9 cellular contexts compared by ENCODE assay signal in the genomic region with DNA sequence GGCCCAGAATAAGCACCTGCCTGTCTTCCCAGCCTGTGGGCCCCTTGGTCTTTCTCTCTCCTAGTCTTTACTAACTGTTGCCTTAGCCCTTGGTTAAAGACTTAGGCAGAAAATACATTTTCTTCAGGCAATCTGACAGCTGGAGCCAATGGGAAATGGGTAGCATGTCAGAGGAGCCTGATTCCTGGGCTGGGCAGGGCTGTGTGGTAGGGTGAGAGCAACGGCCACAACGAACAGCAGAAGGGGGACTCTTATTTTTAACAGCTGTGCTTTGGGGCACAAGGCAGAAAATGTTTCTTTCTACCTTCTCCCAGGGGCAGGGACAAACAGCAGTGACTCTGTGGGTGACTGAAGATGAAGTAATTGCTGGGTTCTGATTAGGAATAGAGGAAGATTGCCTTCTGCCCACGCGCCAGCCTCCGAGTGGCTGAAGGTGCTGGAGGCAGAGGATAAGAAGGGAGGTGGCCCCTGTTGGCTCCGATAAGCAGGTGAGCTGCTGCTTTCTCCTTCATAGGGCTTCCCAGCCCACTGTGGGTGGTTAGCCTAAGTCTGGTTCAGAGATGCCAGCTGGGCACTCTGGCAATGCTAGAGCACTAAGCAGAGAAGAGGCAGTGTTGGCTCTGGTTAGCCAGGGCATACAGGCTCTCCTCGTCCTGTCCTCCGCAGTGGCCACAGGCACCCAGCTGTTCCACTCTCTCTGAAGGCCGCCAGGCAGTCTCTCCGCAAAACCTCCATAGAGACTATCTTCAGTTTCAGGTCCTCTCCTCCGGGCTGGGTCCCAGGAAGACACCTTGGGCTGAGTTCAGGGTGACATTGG. TPM values are rescaled to one million over a fixed set of nuclear protein-coding genes. Genes with fewer than 3 reads are reported as not detected.
DNase-seq lines count a peak whose midpoint lies in the region; ATAC-seq and TF ChIP-seq lines count a peak whose summit lies in the region.
"Had no signal": no experiment of that assay in that cellular context is flagged by ENCODE, and none has a peak within 500 bp of the region (broad histone marks: within the 10 kb centered on the region; RNA-seq: fewer than 3 reads in every experiment).

No MANE protein-coding gene starts in this region.

- ATAC-seq in natural killer cell treated with Interleukin-12 subunit alpha and Interleukin-12 subunit beta and Interleukin-15 and Interleukin-18, amount 100 ng/mL, for 72 hours = no peak
- no peak for ATAC-seq in left lobe of liver

- H3K27ac Mint-ChIP-seq in CD8-positive, alpha-beta memory T cell = peak overlapping the region in 7 of 8 donors; percentile 84 to 98 (median 96)
- no peak overlapping the region for H3K27ac Mint-ChIP-seq in natural killer cell treated with Interleukin-12 subunit alpha and Interleukin-12 subunit beta and Interleukin-15 and Interleukin-18, amount 100 ng/mL, for 72 hours

- CTCF ChIA-PET in CD8-positive, alpha-beta memory T cell (lab: Charles Lee) = interaction anchor here (1.2 to 4.2 kb wide), 3 partner anchors 66 to 121 kb away, joined by 3 to 27 read pairs (median 4); partner anchors contain the start of gene UBE2L6

- no peak for TF ChIP-seq POLR2A in breast epithelium (IDR thresholded peaks at IDR 0.05)

- H4K20me1 ChIP-seq in MM.1S (ENCODE audit: insufficient read depth, low read length) = no peaks in the 10 kb centered on the region

- DNase-seq in CD8-positive, alpha-beta memory T cell = no peak
- DNase-seq in MM.1S = no peak
- DNase-seq in breast epithelium (ENCODE audit: low spot score in 2 of 2) = no peak
- no peak for DNase-seq in natural killer cell treated with Interleukin-12 subunit alpha and Interleukin-12 subunit beta and Interleukin-15 and Interleukin-18, amount 100 ng/mL, for 72 hours (ENCODE audit: low spot score)
- no peak for DNase-seq in left lobe of liver (ENCODE audit: low spot score)
- no peak for DNase-seq in NK-92 treated with Interleukin-12 subunit alpha and Interleukin-12 subunit beta, amount 100 ng/mL, for 24 hours (lab: John Stamatoyannopoulos, UW)
- DNase-seq in effector memory CD4-positive, alpha-beta T cell = no peak
- DNase-seq in activated CD4-positive, alpha-beta T cell treated with anti-CD3 and anti-CD28 coated beads, Interleukin-2, amount 50 U/mL, for 1 hour = no peak

- H3K27me3 Mint-ChIP-seq in CD8-positive, alpha-beta memory T cell = peaks cover 36 to 51% of the 10 kb centered on the region in 2 donors
- H3K27me3 Mint-ChIP-seq in natural killer cell treated with Interleukin-12 subunit alpha and Interleukin-12 subunit beta and Interleukin-15 and Interleukin-18, amount 100 ng/mL, for 72 hours = peaks cover 37 to 42% of the 10 kb centered on the region in 2 donors

- no peak overlapping the region for H3K9ac ChIP-seq in MM.1S (ENCODE audit: low read length)

- no peaks in the 10 kb centered on the region for H3K36me3 ChIP-seq in CD8-positive, alpha-beta memory T cell (ENCODE audit: insufficient read depth, low read length)
- no peaks in the 10 kb centered on the region for H3K36me3 ChIP-seq in MM.1S (replicated peaks; ENCODE audit: insufficient read depth, low read length)
- no peaks in the 10 kb centered on the region for H3K36me3 ChIP-seq in breast epithelium
- no peaks in the 10 kb centered on the region for H3K36me3 ChIP-seq in effector memory CD4-positive, alpha-beta T cell (ENCODE audit: control insufficient read depth, insufficient read depth, low read length)
- H3K36me3 ChIP-seq: right lobe of liver had no signal

- H3K4me2 ChIP-seq in MM.1S (ENCODE audit: low read depth, low read length) = peak overlapping the region; percentile 92

- no peak for TF ChIP-seq CTCF in MM.1S (IDR thresholded peaks at IDR 0.05; ENCODE audit: low read length)
- TF ChIP-seq CTCF in breast epithelium (IDR thresholded peaks at IDR 0.05) = no peak

- H3F3A ChIP-seq in MM.1S (ENCODE audit: insufficient read depth, low read length) = peaks cover 7% of the 10 kb centered on the region

- H3K9me2 ChIP-seq in MM.1S (replicated peaks; ENCODE audit: insufficient read depth, low read length) = no peaks in the 10 kb centered on the region

- H3K27ac ChIP-seq in CD8-positive, alpha-beta memory T cell (ENCODE audit: low read depth, low read length) = no peak overlapping the region
- H3K27ac ChIP-seq in MM.1S (ENCODE audit: low read length) (no peak overlapping the region; the same call in 1 of the 2 replicates), breast epithelium (peak overlapping the region in 1 of 2 donors; percentile 82)
- H3K27ac ChIP-seq in effector memory CD4-positive, alpha-beta T cell (ENCODE audit: insufficient read depth, low read length, poor library complexity, severe bottlenecking) = no peak overlapping the region
- H3K27ac ChIP-seq: right lobe of liver had no signal

- peaks cover 29 to 62% (median 31%) of the 10 kb centered on the region in 3 donors for H3K4me1 Mint-ChIP-seq in CD8-positive, alpha-beta memory T cell
- peaks cover 28 to 45% of the 10 kb centered on the region in 2 donors for H3K4me1 Mint-ChIP-seq in natural killer cell treated with Interleukin-12 subunit alpha and Interleukin-12 subunit beta and Interleukin-15 and Interleukin-18, amount 100 ng/mL, for 72 hours (ENCODE audit: low read depth in 2 of 2)

- H2AFZ ChIP-seq in MM.1S (ENCODE audit: low read length) = peak overlapping the region; percentile 75; the same call in 1 of the 2 replicates

- peaks cover 0 to 4% (median 2%) of the 10 kb centered on the region in 3 donors for H3K36me3 Mint-ChIP-seq in CD8-positive, alpha-beta memory T cell
- H3K36me3 Mint-ChIP-seq in natural killer cell treated with Interleukin-12 subunit alpha and Interleukin-12 subunit beta and Interleukin-15 and Interleukin-18, amount 100 ng/mL, for 72 hours = no peaks in the 10 kb centered on the region

- no peaks in the 10 kb centered on the region for H3K9me3 Mint-ChIP-seq in CD8-positive, alpha-beta memory T cell
- H3K9me3 Mint-ChIP-seq in natural killer cell treated with Interleukin-12 subunit alpha and Interleukin-12 subunit beta and Interleukin-15 and Interleukin-18, amount 100 ng/mL, for 72 hours = no peaks in the 10 kb centered on the region

- H3K9me3 ChIP-seq in CD8-positive, alpha-beta memory T cell (ENCODE audit: low read length) = no peaks in the 10 kb centered on the region
- no peaks in the 10 kb centered on the region for H3K9me3 ChIP-seq in MM.1S (replicated peaks; ENCODE audit: insufficient read depth, low read length)
- H3K9me3 ChIP-seq in breast epithelium = no peaks in the 10 kb centered on the region
- H3K9me3 ChIP-seq in effector memory CD4-positive, alpha-beta T cell (ENCODE audit: control insufficient read depth, low read length) = no peaks in the 10 kb centered on the region
- H3K9me3 ChIP-seq: right lobe of liver had no signal

- peaks cover 34% of the 10 kb centered on the region for H3K27me3 ChIP-seq in CD8-positive, alpha-beta memory T cell (ENCODE audit: insufficient read depth, low read length, poor library complexity, severe bottlenecking)
- H3K27me3 ChIP-seq in MM.1S (replicated peaks; ENCODE audit: insufficient read depth, low read length) (peaks cover 29% of the 10 kb centered on the region), breast epithelium (peaks cover 0 to 20% of the 10 kb centered on the region in 2 donors)
- peaks cover 41% of the 10 kb centered on the region for H3K27me3 ChIP-seq in effector memory CD4-positive, alpha-beta T cell (replicated peaks; ENCODE audit: control insufficient read depth, insufficient read depth, low read length, poor library complexity, severe bottlenecking)

- intact Hi-C loops in breast epithelium (cut with DNase I; ENCODE audit: low total_unique reads) = no loop called here

- H3K4me3 Mint-ChIP-seq in CD8-positive, alpha-beta memory T cell = peak overlapping the region; percentile 77 to 93 (median 87)
- H3K4me3 Mint-ChIP-seq in natural killer cell treated with Interleukin-12 subunit alpha and Interleukin-12 subunit beta and Interleukin-15 and Interleukin-18, amount 100 ng/mL, for 72 hours = peak overlapping the region; percentile 82

- no peak overlapping the region for H3K4me3 ChIP-seq in CD8-positive, alpha-beta memory T cell (ENCODE audit: low read length)
- H3K4me3 ChIP-seq in MM.1S (ENCODE audit: low read length) (peak overlapping the region; percentile 57; the same call in 1 of the 2 replicates), breast epithelium (peak overlapping the region; percentile 46 to 66 (median 55))
- H3K4me3 ChIP-seq in effector memory CD4-positive, alpha-beta T cell (ENCODE audit: insufficient read depth, low read depth, low read length, poor library complexity, severe bottlenecking) = no peak overlapping the region
- H3K4me3 ChIP-seq: right lobe of liver had no signal

- H3K4me1 ChIP-seq in CD8-positive, alpha-beta memory T cell (ENCODE audit: insufficient read depth, low read length) = peaks cover 19% of the 10 kb centered on the region
- H3K4me1 ChIP-seq in MM.1S (ENCODE audit: low read length) = peaks cover 17% of the 10 kb centered on the region
- H3K4me1 ChIP-seq in breast epithelium = peaks cover 14 to 15% of the 10 kb centered on the region in 2 donors
- H3K4me1 ChIP-seq in effector memory CD4-positive, alpha-beta T cell (ENCODE audit: control insufficient read depth, insufficient read depth, low read length, poor library complexity, severe bottlenecking) = peaks cover 26% of the 10 kb centered on the region

- no peaks in the 10 kb centered on the region for H3K79me2 ChIP-seq in MM.1S (ENCODE audit: low read length)

- POLR2A ChIA-PET in CD8-positive, alpha-beta memory T cell (lab: Charles Lee) = interaction anchor here (1.3 to 1.4 kb wide), 2 partner anchors 19 to 80 kb away, joined by 4 read pairs; partner anchors contain the start of gene UBE2L6

RNA-seq across cellular contexts. Expression of gene YPEL4, which starts 1.5 kb away (rescaled TPM):
- 1 to 10 TPM; 1.0 to 1.7 TPM for total RNA-seq in CD8-positive, alpha-beta memory T cell
- polyA plus RNA-seq in CD8-positive, alpha-beta memory T cell = 0.37 TPM
- total RNA-seq in breast epithelium (1 to 10 TPM; 1.1 to 2.3 (median 2.0) TPM), left lobe of liver (0.33 TPM)
- total RNA-seq in natural killer cell treated with Interleukin-12 subunit alpha and Interleukin-12 subunit beta and Interleukin-15 and Interleukin-18, amount 100 ng/mL, for 72 hours = not detected

RNA-seq across cellular contexts. Expression of gene CLP1, which starts 9.4 kb away (rescaled TPM):
- 10 to 100 TPM; 22.4 to 23.4 TPM for total RNA-seq in CD8-positive, alpha-beta memory T cell
- polyA plus RNA-seq in CD8-positive, alpha-beta memory T cell = 8.2 TPM
- total RNA-seq in breast epithelium = 10 to 100 TPM; 15.4 to 17.7 (median 17.7) TPM
- 10 to 100 TPM; 16.5 to 23.0 TPM for total RNA-seq in natural killer cell treated with Interleukin-12 subunit alpha and Interleukin-12 subunit beta and Interleukin-15 and Interleukin-18, amount 100 ng/mL, for 72 hours
- 6.1 TPM for total RNA-seq in left lobe of liver

RNA-seq across cellular contexts. Expression of gene ZDHHC5, which starts 19.7 kb away (rescaled TPM):
- 10 to 100 TPM; 83.9 to 89.0 TPM for total RNA-seq in CD8-positive, alpha-beta memory T cell
- 45.1 TPM for polyA plus RNA-seq in CD8-positive, alpha-beta memory T cell
- 10 to 100 TPM; 39.3 to 50.2 (median 39.8) TPM for total RNA-seq in breast epithelium
- total RNA-seq in natural killer cell treated with Interleukin-12 subunit alpha and Interleukin-12 subunit beta and Interleukin-15 and Interleukin-18, amount 100 ng/mL, for 72 hours = 10 to 100 TPM; 66.2 to 91.9 TPM
- total RNA-seq in left lobe of liver = 26.3 TPM

RNA-seq across cellular contexts. Expression of gene SERPING1, which starts 50.7 kb away (rescaled TPM):
- not detected for total RNA-seq in CD8-positive, alpha-beta memory T cell
- polyA plus RNA-seq in CD8-positive, alpha-beta memory T cell = not detected
- total RNA-seq in breast epithelium = 100 to 1,000 TPM; 421 to 823 (median 479) TPM
- total RNA-seq in natural killer cell treated with Interleukin-12 subunit alpha and Interleukin-12 subunit beta and Interleukin-15 and Interleukin-18, amount 100 ng/mL, for 72 hours = not detected
- total RNA-seq in left lobe of liver = 1,854 TPM

Comparison
In these comparisons a context has a peak if more than half of its experiments do, and no peak if none do; other contexts are left out.
1. H3K4me3 ChIP-seq: peak in MM.1S (single experiment) and breast epithelium (3 of 3); none in CD8-positive, alpha-beta memory T cell (single experiment) and effector memory CD4-positive, alpha-beta T cell (single experiment).
2. H3K27ac Mint-ChIP-seq: peak in CD8-positive, alpha-beta memory T cell (7 of 8); none in natural killer cell treated with Interleukin-12 subunit alpha and Interleukin-12 subunit beta and Interleukin-15 and Interleukin-18, amount 100 ng/mL, for 72 hours (0 of 2).